ENCODE assay signal across 17 cellular contexts in genomic region chr6:14487625-14488024, GRCh38.
DNase-seq lines count a peak whose midpoint lies in the region; ATAC-seq and TF ChIP-seq lines count a peak whose summit lies in the region.
"Had no signal": no experiment of that assay in that cellular context is flagged by ENCODE, and none has a peak within 500 bp of the region (broad histone marks: within the 10 kb centered on the region; RNA-seq: fewer than 3 reads in every experiment).

No MANE protein-coding gene starts in this region.

- no CpG with 5 or more reads among the region's 3 CpGs for WGBS in IMR-90 (ENCODE audit: extremely low coverage in 2 of 2, insufficient read length in 1 of 2), 2 experiments
- WGBS in neuronal stem cell (ENCODE audit: extremely low coverage in 2 of 2, insufficient read length in 2 of 2, insufficient replicate concordance in 1 of 2), 2 donors: no CpG with 5 or more reads among the region's 3 CpGs

- H3K9ac ChIP-seq in IMR-90 (ENCODE audit: low read depth, low read length): no peak overlapping the region
- no peak overlapping the region for H3K9ac ChIP-seq in neuronal stem cell (ENCODE audit: low read depth, low read length, poor library complexity)
- H3K9ac ChIP-seq: BLaER1 treated with 17β-estradiol and CSF1 and Interleukin-3, amounts not matched to agents 10 nM and 100 nM had no signal

- H3K18ac ChIP-seq in IMR-90 (ENCODE audit: low read depth, low read length) (no peak overlapping the region), neuronal stem cell (ENCODE audit: low read length) (no peak overlapping the region)

- H3K56ac ChIP-seq in IMR-90 (ENCODE audit: extremely low read depth, insufficient read depth, low read length): no peak overlapping the region

- H3K36me3 ChIP-seq in HEK293 (ENCODE audit: control insufficient read depth in 2 of 2, insufficient read depth in 1 of 2, low read length in 2 of 2) (no peaks in the 10 kb centered on the region), IMR-90 (ENCODE audit: control insufficient read depth, insufficient read depth, low read length) (no peaks in the 10 kb centered on the region), neuronal stem cell (replicated peaks in 1 of 2; ENCODE audit: control insufficient read depth in 2 of 2, insufficient read depth in 2 of 2, low read length in 2 of 2) (no peaks in the 10 kb centered on the region)
- H3K36me3 ChIP-seq: BE2C had no signal

- CTCF ChIA-PET in HEK293 (lab: Yijun Ruan, JAX): interaction anchor here (0.6 to 0.7 kb wide), 2 partner anchors 174 to 245 kb away, joined by 3 read pairs; no protein-coding TSS in a partner anchor
- CTCF ChIA-PET in IMR-90 (lab: Yijun Ruan, JAX): no interaction called here

- H2AFZ ChIP-seq in IMR-90 (replicated peaks; ENCODE audit: low read length, poor library complexity): peak overlapping the region; percentile 43
- H2AFZ ChIP-seq in neuronal stem cell (ENCODE audit: low read length): no peak overlapping the region

- no TSS peak for BruUV-seq in IMR-90 (replicated peaks; lab: Mats Ljungman, UMichigan)

- H2BK120ac ChIP-seq in IMR-90 (ENCODE audit: low read depth, low read length) (no peak overlapping the region), neuronal stem cell (ENCODE audit: low read depth, low read length) (no peak overlapping the region)

- intact Hi-C loops in IMR-90 (cut with micrococcal nuclease): no loop called here

- H3K27ac ChIP-seq in HEK293 (ENCODE audit: extremely low read depth, low read depth, low read length): no peak overlapping the region
- H3K27ac ChIP-seq in IMR-90 (ENCODE audit: insufficient read depth, low read length): no peak overlapping the region
- no peak overlapping the region for H3K27ac ChIP-seq in neuronal stem cell (replicated peaks; ENCODE audit: low read length)
- H3K27ac ChIP-seq: BLaER1 treated with 17β-estradiol and CSF1 and Interleukin-3, amounts not matched to agents 10 nM and 100 nM; C4-2B had no signal

- TF ChIP-seq RAD21 in IMR-90 (IDR thresholded peaks at IDR 0.05; ENCODE audit: low read length): no peak

- H3K4ac ChIP-seq in IMR-90 (ENCODE audit: low read depth, low read length) (no peak overlapping the region), neuronal stem cell (ENCODE audit: low read length) (no peak overlapping the region)

- H3K9me1 ChIP-seq in IMR-90 (ENCODE audit: insufficient read depth, low read length): no peaks in the 10 kb centered on the region

- H3K4me2 ChIP-seq in IMR-90 (ENCODE audit: low read depth, low read length): no peak overlapping the region
- H3K4me2 ChIP-seq in neuronal stem cell (ENCODE audit: insufficient read depth, low read length, poor library complexity, severe bottlenecking): no peak overlapping the region
- H3K4me2 ChIP-seq: BLaER1 treated with 17β-estradiol and CSF1 and Interleukin-3, amounts not matched to agents 10 nM and 100 nM had no signal

- no peak overlapping the region for H3K14ac ChIP-seq in IMR-90 (replicated peaks; ENCODE audit: low read depth, low read length)
- no peak overlapping the region for H3K14ac ChIP-seq in neuronal stem cell (ENCODE audit: low read length)

- no peak overlapping the region for H4K5ac ChIP-seq in IMR-90 (ENCODE audit: low read depth, low read length)

- no peak for ATAC-seq in IMR-90 (ENCODE audit: low read depth)
- ATAC-seq: CD8-positive, alpha-beta T cell had no signal

- no peak overlapping the region for H2BK15ac ChIP-seq in IMR-90 (ENCODE audit: low read depth, low read length)
- peak overlapping the region; percentile 67 for H2BK15ac ChIP-seq in neuronal stem cell (ENCODE audit: low read length)

- H2BK5ac ChIP-seq in IMR-90 (ENCODE audit: low read depth, low read length, poor library complexity, severe bottlenecking) (no peak overlapping the region), neuronal stem cell (ENCODE audit: low read length) (no peak overlapping the region)

- H3K4me3 ChIP-seq in HEK293 (ENCODE audit: low read depth, low read length) (no peak overlapping the region), IMR-90 (ENCODE audit: insufficient read depth, low read depth, low read length) (no peak overlapping the region), neuronal stem cell (ENCODE audit: low read length in 2 of 2) (no peak overlapping the region)

- DNase-seq in IMR-90 (no peak), neuronal stem cell (ENCODE audit: low spot score) (no peak), NAMALWA (ENCODE audit: low spot score) (no peak), NCI-H510A treated with DMSO at 0.1 percent for 48 hours (lab: John Stamatoyannopoulos, UW) (no peak)
- no peak for DNase-seq in stimulated activated CD4-positive, alpha-beta T cell treated with anti-CD3 and anti-CD28 coated beads, Interleukin-12 subunit alpha, Interleukin-12 subunit beta, amount 100 ng/mL, for 4 hours
- DNase-seq: 8988T; ACHN; BE2C; Caco-2; Calu3; CD4-positive, alpha-beta T cell; CD8-positive, alpha-beta T cell; DMS79 treated with DMSO at 0.1 percent for 48 hours; GF-D8 had no signal

- no peak overlapping the region for H4K8ac ChIP-seq in IMR-90 (ENCODE audit: low read depth in 2 of 2, low read length in 2 of 2)
- no peak overlapping the region for H4K8ac ChIP-seq in neuronal stem cell (ENCODE audit: low read depth, low read length)

- H4K20me1 ChIP-seq in IMR-90 (ENCODE audit: insufficient read depth, low read length): no peaks in the 10 kb centered on the region
- H4K20me1 ChIP-seq: BLaER1 treated with 17β-estradiol and CSF1 and Interleukin-3, amounts not matched to agents 10 nM and 100 nM had no signal

- H3K27me3 ChIP-seq in IMR-90 (ENCODE audit: control insufficient read depth, insufficient read depth, low read length): no peaks in the 10 kb centered on the region
- no peaks in the 10 kb centered on the region for H3K27me3 ChIP-seq in neuronal stem cell (ENCODE audit: control insufficient read depth in 3 of 3, insufficient read depth in 3 of 3, low read depth in 1 of 3, low read length in 3 of 3)
- H3K27me3 ChIP-seq: BE2C; BLaER1 treated with 17β-estradiol and CSF1 and Interleukin-3, amounts not matched to agents 10 nM and 100 nM had no signal

- TF ChIP-seq CTCF in HEK293 (tag by site-specific recombination; IDR thresholded peaks at IDR 0.05): no peak
- TF ChIP-seq CTCF in IMR-90 (conservative IDR thresholded peaks at IDR 0.05; ENCODE audit: low read depth, low read length): no peak

- H2AK5ac ChIP-seq in IMR-90 (ENCODE audit: low read depth, low read length): no peak overlapping the region
- peak overlapping the region; percentile 47 for H2AK5ac ChIP-seq in neuronal stem cell (ENCODE audit: low read depth, low read length)

- no peak overlapping the region for H4K91ac ChIP-seq in IMR-90 (ENCODE audit: insufficient read depth, low read depth, low read length)
- H4K91ac ChIP-seq in neuronal stem cell (ENCODE audit: low read depth, low read length, poor library complexity): no peak overlapping the region

- no peak overlapping the region for H2BK12ac ChIP-seq in neuronal stem cell (ENCODE audit: low read length)

- H3K79me1 ChIP-seq in IMR-90 (ENCODE audit: low read depth in 1 of 2, low read length in 2 of 2) (no peaks in the 10 kb centered on the region), neuronal stem cell (ENCODE audit: low read depth, low read length) (peaks cover 3% of the 10 kb centered on the region)

- POLR2A ChIA-PET in HEK293 (lab: Yijun Ruan, JAX) (no interaction called here), IMR-90 (lab: Charles Lee; ENCODE audit: unreplicated experiment) (no interaction called here)

- H3K23ac ChIP-seq in IMR-90 (ENCODE audit: low read depth, low read length) (no peak overlapping the region), neuronal stem cell (ENCODE audit: low read depth, low read length, poor library complexity) (no peak overlapping the region)

- H3K9me3 ChIP-seq in HEK293 (ENCODE audit: control insufficient read depth, insufficient read depth, low read depth, low read length) (no peaks in the 10 kb centered on the region), IMR-90 (ENCODE audit: control insufficient read depth, insufficient read depth, low read length) (peaks cover 4% of the 10 kb centered on the region; the same call in 1 of the 2 replicates), neuronal stem cell (replicated peaks in 1 of 2; ENCODE audit: control insufficient read depth in 2 of 2, insufficient read depth in 1 of 2, low read depth in 1 of 2, low read length in 2 of 2) (peaks cover 9 to 13% of the 10 kb centered on the region in 2 donors)
- H3K9me3 ChIP-seq: BE2C had no signal

- in situ Hi-C loops in IMR-90 (cut with MboI; ENCODE audit: low sequenced_read_pairs): no loop called here

- H2BK20ac ChIP-seq in IMR-90 (ENCODE audit: low read depth, low read length): no peak overlapping the region

- dilution Hi-C loops in IMR-90 (cut with HindIII; ENCODE audit: low sequenced_read_pairs, unreplicated experiment): no loop called here

- no peak overlapping the region for H2AK9ac ChIP-seq in IMR-90 (replicated peaks; ENCODE audit: low read depth, low read length, poor library complexity)

- no peak for TF ChIP-seq POLR2A in IMR-90 (IDR thresholded peaks at IDR 0.05; ENCODE audit: low read depth, low read length)

- H3K4me1 ChIP-seq in HEK293 (ENCODE audit: control insufficient read depth, insufficient read depth, low read length) (no peaks in the 10 kb centered on the region), IMR-90 (ENCODE audit: control insufficient read depth, insufficient read depth, low read length) (no peaks in the 10 kb centered on the region), neuronal stem cell (ENCODE audit: control insufficient read depth in 2 of 2, insufficient read depth in 1 of 2, low read depth in 1 of 2, low read length in 2 of 2) (no peaks in the 10 kb centered on the region)
- H3K4me1 ChIP-seq: BE2C; BLaER1 treated with 17β-estradiol and CSF1 and Interleukin-3, amounts not matched to agents 10 nM and 100 nM; Caco-2 had no signal

TF ChIP-seq in HEK293, 187 proteins besides CTCF, POLR2A, EP300 and RAD21 (continues in another document):
- TF ChIP-seq SP2 (tag by site-specific recombination; IDR thresholded peaks at IDR 0.05) (no peak), SETDB1 (IDR thresholded peaks at IDR 0.05; ENCODE audit: insufficient read length, low read length) (peak; percentile 24), ZNF138 (tag by site-specific recombination; IDR thresholded peaks at IDR 0.05; ENCODE audit: borderline replicate concordance) (no peak)

TF ChIP-seq in IMR-90, 13 proteins besides CTCF, POLR2A, EP300 and RAD21 (continues in another document):
- TF ChIP-seq MAFK (IDR thresholded peaks at IDR 0.05; ENCODE audit: low read depth, low read length): no peak
- no peak for TF ChIP-seq FOS (IDR thresholded peaks at IDR 0.05; ENCODE audit: low read depth, low read length)
- no peak for TF ChIP-seq MXI1 (IDR thresholded peaks at IDR 0.05; ENCODE audit: borderline replicate concordance, low read depth, low read length)
- TF ChIP-seq RFX5 (IDR thresholded peaks at IDR 0.05; ENCODE audit: low read depth, low read length): no peak
- TF ChIP-seq USF2 (IDR thresholded peaks at IDR 0.05; ENCODE audit: low read depth, low read length): no peak
